Comparison of ENCODE assay signal across 1 cellular context in genomic region chr1:15749399-15750291, GRCh38.
TF ChIP-seq lines count a peak whose summit lies in the region.

No MANE protein-coding gene starts in this region.

TF ChIP-seq in endothelial cell of umbilical vein, 7 proteins besides CTCF, POLR2A, EP300 and RAD21:
- no peak for TF ChIP-seq EZH2 (IDR thresholded peaks at IDR 0.05; ENCODE audit: borderline replicate concordance, low read depth, low read length, severe bottlenecking)
- TF ChIP-seq JUN (IDR thresholded peaks at IDR 0.05; ENCODE audit: borderline replicate concordance, insufficient read depth, insufficient read length, low read depth): peak; percentile 54
- peak; percentile 69 for TF ChIP-seq GATA2 (IDR thresholded peaks at IDR 0.05; ENCODE audit: insufficient read depth, insufficient read length, low read depth, low read length)
- TF ChIP-seq MYC (IDR thresholded peaks at IDR 0.05; ENCODE audit: low read depth, low read length): peak; percentile 93
- TF ChIP-seq MAX (IDR thresholded peaks at IDR 0.05; ENCODE audit: insufficient read depth, insufficient read length): peak; percentile 33
- peak; percentile 99 for TF ChIP-seq POLR2AphosphoS5 (IDR thresholded peaks at IDR 0.05; ENCODE audit: insufficient read depth, low read depth, low read length)
- TF ChIP-seq FOS (IDR thresholded peaks at IDR 0.05; ENCODE audit: borderline replicate concordance, insufficient read depth, low read length): peak; percentile 68
